ENCODE assay signal across 20 cellular contexts in the genomic region with DNA sequence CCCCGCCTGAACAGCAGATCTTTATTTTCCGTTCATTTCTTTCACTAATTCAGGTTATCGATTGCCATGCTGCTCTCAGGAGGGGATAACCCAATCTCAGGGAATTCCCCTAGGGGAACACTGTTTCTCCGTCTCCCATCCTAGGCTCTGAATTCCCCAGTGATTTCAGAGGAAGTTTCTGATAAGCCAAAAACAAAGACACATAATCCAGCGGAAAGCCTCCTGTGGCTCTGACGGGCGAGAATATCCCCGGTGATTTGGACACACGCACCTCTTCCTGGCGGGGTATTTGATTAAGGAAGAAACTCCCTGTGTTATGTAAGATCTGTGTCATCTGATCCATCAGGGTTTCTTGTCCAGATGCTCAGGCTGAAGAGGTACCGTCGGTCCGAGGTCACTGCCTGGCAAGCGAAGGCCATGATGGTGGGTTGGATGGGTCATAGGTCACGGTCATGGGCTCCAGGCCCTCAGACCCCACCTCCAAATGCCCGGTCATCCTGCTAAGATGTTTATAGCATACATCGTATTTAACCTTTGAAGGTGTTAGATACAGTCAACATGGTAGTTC.
"Had no signal": no experiment of that assay in that cellular context is flagged by ENCODE, and none has a peak within 500 bp of the region (broad histone marks: within the 10 kb centered on the region; RNA-seq: fewer than 3 reads in every experiment).

No MANE protein-coding gene starts in this region.

- H3K27ac ChIP-seq: cardiac muscle cell, parathyroid adenoma, thyroid gland had no signal

- H3K36me3 Mint-ChIP-seq: activated naive CD8-positive, alpha-beta T cell; naive B cell had no signal

- H3K4me3 Mint-ChIP-seq: activated B cell treated with CpG ODN at 0.5 μM for 24 hours; activated CD4-positive, alpha-beta memory T cell treated with anti-CD3 and anti-CD28 coated beads, Interleukin-2, amount 10 ng/mL, durations not matched to agents 7 days and 5 days; activated CD8-positive, alpha-beta memory T cell treated with anti-CD3 and anti-CD28 coated beads, Interleukin-2, amount 10 ng/mL, durations not matched to agents 7 days and 5 days; activated naive CD8-positive, alpha-beta T cell; activated T-cell treated with anti-CD3 and anti-CD28 coated beads, Interleukin-2, amount 50 U/mL, for 4 hours; naive B cell had no signal

- H3K9me3 ChIP-seq: mucosa of descending colon, thyroid gland had no signal

- H3K4me3 ChIP-seq: cardiac muscle cell, mucosa of descending colon, thyroid gland had no signal

- H3K9me3 Mint-ChIP-seq: activated B cell treated with CpG ODN at 0.5 μM for 24 hours; activated T-cell treated with anti-CD3 and anti-CD28 coated beads, Interleukin-2, amount 50 U/mL, for 4 hours had no signal

- H3K4me1 ChIP-seq: parathyroid adenoma, thyroid gland had no signal

- DNase-seq: activated B cell treated with CpG ODN at 0.5 μM for 24 hours; activated CD4-positive, alpha-beta memory T cell treated with anti-CD3 and anti-CD28 coated beads, Interleukin-2, amount 10 ng/mL, durations not matched to agents 7 days and 5 days; activated CD4-positive, alpha-beta T cell treated with anti-CD3 and anti-CD28 coated beads for 4 hours; activated CD8-positive, alpha-beta memory T cell treated with anti-CD3 and anti-CD28 coated beads, Interleukin-2, amount 10 ng/mL, durations not matched to agents 7 days and 5 days; activated gamma-delta T cell; activated T-cell treated with anti-CD3 and anti-CD28 coated beads, Interleukin-2, amount 50 U/mL, for 4 hours; dermis blood vessel endothelial cell; effector memory CD4-positive, alpha-beta T cell; immature natural killer cell; mesenchymal stem cell; mucosa of descending colon; naive B cell; stimulated activated CD4-positive, alpha-beta T cell treated with anti-CD3 and anti-CD28 coated beads, Interleukin-4, amount 100 ng/mL, for 4 hours; stimulated activated naive CD4-positive, alpha-beta T cell; SW 1271; thyroid gland had no signal

- H3K27ac Mint-ChIP-seq: activated B cell treated with CpG ODN at 0.5 μM for 24 hours; activated CD4-positive, alpha-beta memory T cell treated with anti-CD3 and anti-CD28 coated beads, Interleukin-2, amount 10 ng/mL, durations not matched to agents 7 days and 5 days; activated naive CD8-positive, alpha-beta T cell had no signal

- H3K27me3 ChIP-seq: cardiac muscle cell, thyroid gland had no signal

- H2AFZ ChIP-seq: parathyroid adenoma had no signal

- ATAC-seq: activated CD8-positive, alpha-beta memory T cell treated with anti-CD3 and anti-CD28 coated beads, Interleukin-2, amount 10 ng/mL, durations not matched to agents 7 days and 5 days; activated T-cell treated with anti-CD3 and anti-CD28 coated beads, Interleukin-2, amount 50 U/mL, for 4 hours; mucosa of descending colon; sciatic nerve had no signal

- H3K36me3 ChIP-seq: cardiac muscle cell, thyroid gland had no signal

- H3K9ac ChIP-seq: parathyroid adenoma had no signal

- H3K27me3 Mint-ChIP-seq: activated naive CD8-positive, alpha-beta T cell had no signal

- H3K79me2 ChIP-seq: parathyroid adenoma had no signal
